14 cellular contexts compared by ENCODE assay signal in the genomic region with DNA sequence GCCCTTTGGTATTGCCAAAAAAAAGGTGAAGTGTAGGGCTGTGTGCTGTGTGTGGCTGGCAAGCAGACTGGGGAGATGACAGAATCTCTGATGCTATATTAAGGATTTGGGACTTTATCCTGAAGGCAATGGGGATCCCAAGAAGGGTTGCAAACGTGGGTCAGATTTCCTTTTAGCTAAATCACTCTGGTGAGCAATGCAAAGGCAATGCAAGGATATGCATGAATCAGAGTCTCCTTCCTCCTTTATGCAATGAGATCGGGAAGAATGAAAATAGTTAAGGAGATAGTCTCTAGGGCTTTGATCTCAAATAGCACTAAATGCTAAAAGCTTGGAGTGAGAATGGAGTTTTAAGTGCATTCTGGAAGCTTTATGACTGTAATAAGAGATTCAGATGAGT. TPM values are rescaled to one million over a fixed set of nuclear protein-coding genes. Genes with fewer than 3 reads are reported as not detected.
DNase-seq lines count a peak whose midpoint lies in the region; ATAC-seq and TF ChIP-seq lines count a peak whose summit lies in the region.
"Had no signal": no experiment of that assay in that cellular context is flagged by ENCODE, and none has a peak within 500 bp of the region (broad histone marks: within the 10 kb centered on the region; RNA-seq: fewer than 3 reads in every experiment).

No MANE protein-coding gene starts in this region.

- BruUV-seq in MCF 10A (replicated peaks; lab: Mats Ljungman, UMichigan): no TSS peak

- TF ChIP-seq POLR2A in breast epithelium (IDR thresholded peaks at IDR 0.05): no peak

- H3K27me3 Mint-ChIP-seq in MCF 10A (ENCODE audit: insufficient read depth, unreplicated experiment): no peaks in the 10 kb centered on the region

- H3K4me3 ChIP-seq in breast epithelium: no peak overlapping the region
- no peak overlapping the region for H3K4me3 ChIP-seq in RWPE2 (ENCODE audit: severe bottlenecking)
- H3K4me3 ChIP-seq in psoas muscle: no peak overlapping the region
- H3K4me3 ChIP-seq: hepatocyte, spleen had no signal

- H3K27ac Mint-ChIP-seq in MCF 10A (ENCODE audit: low read depth, unreplicated experiment): no peak overlapping the region
- H3K27ac Mint-ChIP-seq: brain had no signal

- WGBS in psoas muscle, 3 donors: 16 to 24% (median 24%) methylated on average over 2 of the region's 2 CpGs

- no peaks in the 10 kb centered on the region for H3K9me3 ChIP-seq in breast epithelium
- peaks cover 6% of the 10 kb centered on the region for H3K9me3 ChIP-seq in RWPE2 (ENCODE audit: severe bottlenecking)
- H3K9me3 ChIP-seq in psoas muscle: no peaks in the 10 kb centered on the region

- H3K36me3 Mint-ChIP-seq in MCF 10A (ENCODE audit: insufficient read depth, unreplicated experiment): no peaks in the 10 kb centered on the region
- H3K36me3 Mint-ChIP-seq: brain had no signal

- ATAC-seq in RWPE2 (ENCODE audit: low read depth): peak; percentile 96
- ATAC-seq in psoas muscle: no peak
- ATAC-seq in HG02973 (IDR thresholded peaks at IDR 0.05; ENCODE audit: unreplicated experiment): no peak

- H3K4me1 Mint-ChIP-seq in MCF 10A (ENCODE audit: insufficient read depth, unreplicated experiment): peaks cover 4% of the 10 kb centered on the region
- H3K4me1 Mint-ChIP-seq: brain had no signal

- no peaks in the 10 kb centered on the region for H3K36me3 ChIP-seq in breast epithelium
- H3K36me3 ChIP-seq in RWPE2 (ENCODE audit: low read depth): no peaks in the 10 kb centered on the region
- no peaks in the 10 kb centered on the region for H3K36me3 ChIP-seq in psoas muscle (ENCODE audit: insufficient read depth in 1 of 2, low read depth in 1 of 2)
- H3K36me3 ChIP-seq: spleen had no signal

- CTCF ChIA-PET in MCF 10A (lab: Yijun Ruan, JAX) (interaction anchor here (0.6 to 0.7 kb wide), 3 partner anchors 147 to 956 kb away, joined by 3 read pairs; no protein-coding TSS in a partner anchor), GM10248 (lab: Yijun Ruan, JAX) (interaction anchor here (1.0 kb wide), 1 partner anchor 22 kb away, joined by 3 read pairs; no protein-coding TSS in a partner anchor)

- H3K4me3 Mint-ChIP-seq in MCF 10A (ENCODE audit: unreplicated experiment): no peak overlapping the region
- H3K4me3 Mint-ChIP-seq: brain had no signal

- H3K27ac ChIP-seq in breast epithelium (no peak overlapping the region), RWPE2 (ENCODE audit: poor library complexity, severe bottlenecking) (peak overlapping the region; percentile 38), psoas muscle (no peak overlapping the region)
- H3K27ac ChIP-seq: hepatocyte, spleen, VCaP had no signal

- H3K27me3 ChIP-seq in breast epithelium: no peaks in the 10 kb centered on the region
- H3K27me3 ChIP-seq in RWPE2 (ENCODE audit: insufficient read depth, poor library complexity, severe bottlenecking): no peaks in the 10 kb centered on the region
- H3K27me3 ChIP-seq in psoas muscle (ENCODE audit: insufficient read depth in 3 of 3, low read length in 2 of 3): no peaks in the 10 kb centered on the region
- H3K27me3 ChIP-seq: hepatocyte had no signal

- peak; percentile 78 for DNase-seq in MCF 10A (ENCODE audit: unreplicated experiment)
- no peak for DNase-seq in breast epithelium (ENCODE audit: low spot score in 2 of 2)
- no peak for DNase-seq in RWPE2 (ENCODE audit: low spot score)
- DNase-seq in fibroblast of the conjunctiva (ENCODE audit: low read depth): peak; percentile 1
- no peak for DNase-seq in GM10248 (ENCODE audit: extremely low spot score)
- no peak for DNase-seq in psoas muscle
- no peak for DNase-seq in UCSD-AML1 (lab: John Stamatoyannopoulos, UW; ENCODE audit: unreplicated experiment)
- DNase-seq: NCI-H2227 treated with DMSO at 0.1 percent for 48 hours, spleen, substantia nigra had no signal

- H3K9me3 Mint-ChIP-seq in MCF 10A (ENCODE audit: unreplicated experiment): peaks cover 8% of the 10 kb centered on the region
- H3K9me3 Mint-ChIP-seq: brain had no signal

- H3K4me1 ChIP-seq in breast epithelium (no peaks in the 10 kb centered on the region), RWPE2 (ENCODE audit: insufficient read depth, poor library complexity, severe bottlenecking) (peaks cover 6% of the 10 kb centered on the region), psoas muscle (no peaks in the 10 kb centered on the region)
- H3K4me1 ChIP-seq: spleen had no signal

- TF ChIP-seq CTCF in MCF 10A (IDR thresholded peaks at IDR 0.05; ENCODE audit: unreplicated experiment) (no peak), breast epithelium (IDR thresholded peaks at IDR 0.05) (no peak), RWPE2 (IDR thresholded peaks at IDR 0.05; ENCODE audit: poor library complexity, severe bottlenecking) (no peak), GM10248 (IDR thresholded peaks at IDR 0.05; ENCODE audit: control extremely low read depth, extremely low read depth, low read depth, missing control alignments) (no peak), psoas muscle (IDR thresholded peaks at IDR 0.05) (no peak)

- intact Hi-C loops in MCF 10A (cut with micrococcal nuclease) (no loop called here), breast epithelium (cut with DNase I; ENCODE audit: low total_unique reads) (no loop called here), psoas muscle (cut with DNase I) (no loop called here)

- POLR2A ChIA-PET in MCF 10A (lab: Yijun Ruan, JAX) (no interaction called here), GM10248 (lab: Yijun Ruan, JAX) (no interaction called here)

RNA-seq across cellular contexts. Expression of a gene that starts 27.3 kb away (rescaled TPM):
- 6.8 and 8.0 TPM in 2 replicates for total RNA-seq in MCF 10A (2022)
- total RNA-seq in breast epithelium: 1 to 10 TPM in 1 of 3 donors, under 1 TPM in 1, not detected in 1; 0.33 to 4.1 TPM
- total RNA-seq in psoas muscle: under 1 TPM; 0.06 to 0.97 (median 0.15) TPM
- under 1 TPM; 0.01 to 0.13 (median 0.03) TPM for polyA plus RNA-seq in psoas muscle

Comparison
In these comparisons a context has a peak if more than half of its experiments do, and no peak if none do; other contexts are left out.
1. DNase-seq: peak in MCF 10A (single experiment) and fibroblast of the conjunctiva (single experiment); none in breast epithelium (0 of 2), RWPE2 (single experiment), GM10248 (single experiment), psoas muscle (0 of 2) and UCSD-AML1 (single experiment).